ENCODE assay signal across 19 cellular contexts in the genomic region with DNA sequence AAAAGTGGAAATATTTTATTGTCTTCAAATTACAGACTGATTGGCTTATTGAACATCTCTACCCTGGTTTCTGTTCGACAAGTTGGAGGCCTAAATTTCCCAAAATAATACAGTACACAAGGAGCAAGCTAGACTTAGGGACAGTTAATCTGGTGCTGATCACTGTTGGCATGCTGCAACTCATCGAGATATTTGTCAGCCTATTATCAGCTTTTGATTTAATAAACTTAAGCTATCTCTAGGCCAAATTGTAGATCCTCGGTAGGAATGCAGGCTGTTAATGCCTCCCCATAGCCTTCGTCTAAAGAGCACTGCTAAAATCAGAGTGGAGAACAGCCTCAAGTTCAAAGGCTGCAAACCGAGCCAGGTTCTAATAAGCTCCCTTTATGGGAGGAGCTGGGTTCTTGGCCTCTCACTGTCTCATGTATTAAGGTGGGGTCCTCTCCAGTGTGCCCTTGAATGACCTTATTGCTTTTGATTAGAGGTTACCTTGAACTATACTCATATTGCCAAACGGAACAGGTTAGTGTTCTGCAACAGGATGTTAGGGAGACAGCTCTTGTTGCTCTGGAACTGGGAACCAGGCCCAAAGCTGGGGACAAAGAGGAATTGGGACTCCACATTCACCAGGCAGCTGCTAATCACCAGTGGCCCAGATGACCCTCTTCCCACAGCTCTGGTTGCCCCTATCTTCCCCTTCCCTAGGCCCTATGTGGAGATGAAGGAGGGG.
DNase-seq lines count a peak whose midpoint lies in the region; ATAC-seq and TF ChIP-seq lines count a peak whose summit lies in the region.
"Had no signal": no experiment of that assay in that cellular context is flagged by ENCODE, and none has a peak within 500 bp of the region (broad histone marks: within the 10 kb centered on the region; RNA-seq: fewer than 3 reads in every experiment).

No MANE protein-coding gene starts in this region.

- peaks cover 58% of the 10 kb centered on the region for H3K4me1 Mint-ChIP-seq in central memory CD8-positive, alpha-beta T cell
- H3K4me1 Mint-ChIP-seq in neural crest cell = no peaks in the 10 kb centered on the region

- ATAC-seq in Right ventricle myocardium superior (ENCODE audit: poor library complexity) (peak; percentile 58), GM19455 (IDR thresholded peaks at IDR 0.05; ENCODE audit: unreplicated experiment) (no peak), HG02852 (IDR thresholded peaks at IDR 0.05; ENCODE audit: unreplicated experiment) (no peak)
- ATAC-seq in central memory CD8-positive, alpha-beta T cell (replicated peaks; ENCODE audit: extremely low read depth, poor library complexity, severe bottlenecking) = no peak

- H3K27me3 Mint-ChIP-seq in central memory CD8-positive, alpha-beta T cell = no peaks in the 10 kb centered on the region
- no peaks in the 10 kb centered on the region for H3K27me3 Mint-ChIP-seq in neural crest cell (ENCODE audit: low read depth)

- H3K36me3 Mint-ChIP-seq in central memory CD8-positive, alpha-beta T cell (ENCODE audit: insufficient read depth) = peaks cover 28% of the 10 kb centered on the region
- H3K36me3 Mint-ChIP-seq in neural crest cell (ENCODE audit: low read depth) = no peaks in the 10 kb centered on the region

- H3K27me3 ChIP-seq in KMS-11 (ENCODE audit: insufficient read depth, low read depth) = no peaks in the 10 kb centered on the region
- H3K27me3 ChIP-seq: spleen had no signal

- intact Hi-C loops in Right ventricle myocardium superior (cut with DNase I) = no loop called here
- intact Hi-C loops in cardiac septum (cut with DNase I) = no loop called here

- TF ChIP-seq CTCF in KMS-11 (conservative IDR thresholded peaks at IDR 0.05; ENCODE audit: low read depth, low read length) (no peak), neural crest cell (conservative IDR thresholded peaks at IDR 0.05) (no peak)

- H3K4me1 ChIP-seq in KMS-11 (ENCODE audit: low read depth, poor library complexity, severe bottlenecking) = peaks cover 98% of the 10 kb centered on the region

- H3K4me3 ChIP-seq in KMS-11 (IDR thresholded peaks at IDR 0.05; ENCODE audit: insufficient read depth, low read depth, low read length) = no peak overlapping the region
- H3K4me3 ChIP-seq: spleen, thoracic aorta had no signal

- H4K20me1 ChIP-seq in KMS-11 (ENCODE audit: insufficient read depth) = no peaks in the 10 kb centered on the region

- H2AFZ ChIP-seq in KMS-11 (ENCODE audit: low read depth) = no peak overlapping the region

- DNase-seq in Right ventricle myocardium superior (no peak), cardiac septum (ENCODE audit: low spot score) (no peak), neural crest cell (ENCODE audit: low read depth, low spot score) (no peak), NCI-H2081 treated with DMSO at 0.1 percent for 48 hours (lab: John Stamatoyannopoulos, UW) (no peak)
- no peak for DNase-seq in central memory CD8-positive, alpha-beta T cell (ENCODE audit: low spot score in 2 of 2)
- DNase-seq: activated CD4-positive, alpha-beta T cell treated with anti-CD3 and anti-CD28 coated beads, Interleukin-2, amount 50 U/mL, for 1 hour; foreskin melanocyte; Karpas-422; kidney glomerular epithelial cell; midbrain; NCI-H1105; NCI-H524; SHP77; spleen; T-helper 1 cell had no signal

- peak overlapping the region; percentile 84; the same call in 1 of the 2 replicates for H3K9ac ChIP-seq in KMS-11

- H3K27ac ChIP-seq in KMS-11 = peak overlapping the region; percentile 98
- H3K27ac ChIP-seq: thoracic aorta had no signal

- no peaks in the 10 kb centered on the region for H3K9me3 Mint-ChIP-seq in central memory CD8-positive, alpha-beta T cell
- no peaks in the 10 kb centered on the region for H3K9me3 Mint-ChIP-seq in neural crest cell

- H3K36me3 ChIP-seq in KMS-11 (ENCODE audit: insufficient read depth) = no peaks in the 10 kb centered on the region
- H3K36me3 ChIP-seq: thoracic aorta had no signal

- H3K79me2 ChIP-seq in KMS-11 (ENCODE audit: insufficient read depth, low read depth) = no peaks in the 10 kb centered on the region

- H3K27ac Mint-ChIP-seq in central memory CD8-positive, alpha-beta T cell (ENCODE audit: low read depth) = peak overlapping the region; percentile 59
- peak overlapping the region; percentile 27 for H3K27ac Mint-ChIP-seq in neural crest cell (ENCODE audit: unreplicated experiment)

- peak overlapping the region; percentile 96 for H3K4me2 ChIP-seq in KMS-11

- H3K4me3 Mint-ChIP-seq in central memory CD8-positive, alpha-beta T cell = no peak overlapping the region
- no peak overlapping the region for H3K4me3 Mint-ChIP-seq in neural crest cell
